Comparison of ENCODE assay signal across 9 cellular contexts in the genomic region with DNA sequence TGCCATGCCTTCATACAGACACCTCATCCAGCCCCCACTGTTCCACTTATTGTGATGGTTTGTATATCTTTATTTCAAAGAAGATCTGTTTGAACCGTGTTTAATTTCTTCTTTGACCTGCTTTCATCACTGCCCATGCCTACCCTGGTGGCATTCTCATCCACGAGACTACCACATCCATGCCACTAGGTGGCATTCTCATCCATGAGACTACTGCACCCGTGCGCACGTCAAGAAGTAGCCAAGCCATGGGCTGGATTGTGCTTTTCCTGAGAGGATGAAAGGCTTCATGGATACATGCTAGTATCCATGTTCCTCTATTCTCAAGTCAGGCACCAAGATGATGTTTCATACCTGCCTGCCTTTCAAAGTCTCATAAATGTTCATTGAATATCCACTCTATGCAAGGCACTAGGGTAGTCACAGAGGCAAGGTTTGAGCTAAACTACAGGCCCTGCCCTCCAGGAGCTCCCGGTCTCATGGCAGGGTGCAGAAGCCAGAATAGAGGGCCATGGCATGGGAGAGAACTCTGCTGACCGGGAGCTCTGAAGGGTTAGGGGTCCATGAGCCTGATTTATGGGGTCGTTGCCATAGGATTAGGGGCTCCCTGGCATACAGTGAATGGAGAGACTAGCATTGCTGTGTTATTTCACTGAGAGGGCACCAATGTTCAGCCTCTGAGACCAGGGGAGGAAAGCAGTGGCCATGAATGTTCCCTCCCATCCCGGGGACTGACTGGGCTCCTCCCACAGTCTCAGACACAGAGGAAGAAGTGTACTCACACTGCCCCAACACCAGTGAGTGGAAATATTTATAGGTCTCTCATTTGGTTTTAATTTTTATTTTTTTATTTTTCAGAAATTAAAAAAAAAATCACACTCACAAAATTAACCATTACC. TPM values are rescaled to one million over a fixed set of nuclear protein-coding genes. Genes with fewer than 3 reads are reported as not detected.
A peak's percentile ranks its signal among the peaks of the same experiment; 100 is the strongest.
DNase-seq lines count a peak whose midpoint lies in the region; ATAC-seq and TF ChIP-seq lines count a peak whose summit lies in the region.
"Had no signal": no experiment of that assay in that cellular context is flagged by ENCODE, and none has a peak within 500 bp of the region (broad histone marks: within the 10 kb centered on the region; RNA-seq: fewer than 3 reads in every experiment).

No MANE protein-coding gene starts in this region.

- H3K36me3 ChIP-seq in right atrium auricular region = no peaks in the 10 kb centered on the region

- H3K27me3 ChIP-seq in right atrium auricular region = no peaks in the 10 kb centered on the region

- peak; percentile 81 for ATAC-seq in HG02943 (IDR thresholded peaks at IDR 0.05; ENCODE audit: low read depth, unreplicated experiment)
- ATAC-seq in activated CD4-positive, CD25-positive, alpha-beta regulatory T cell treated with anti-CD3 and anti-CD28 coated beads, Interleukin-2, amount 50 U/mL, for 24 hours = no peak

- H3K4me3 ChIP-seq in GM12864 (ENCODE audit: low read depth, low read length) = no peak overlapping the region
- no peak overlapping the region for H3K4me3 ChIP-seq in right atrium auricular region
- H3K4me3 ChIP-seq in skeletal muscle cell (ENCODE audit: low read depth, low read length) = no peak overlapping the region

- H3K27ac ChIP-seq in right atrium auricular region = no peak overlapping the region

- no peaks in the 10 kb centered on the region for H3K9me3 ChIP-seq in right atrium auricular region

- DNase-seq in AG08396 (ENCODE audit: low spot score) (peak; percentile 63), GM12864 (ENCODE audit: low read depth) (no peak), NCI-H460 (ENCODE audit: extremely low read depth, low read depth) (peak; percentile 72), amygdala (lab: John Stamatoyannopoulos, UW) (peak in 48 of 56 donors; percentile 0 to 73 (median 18)), right atrium auricular region (ENCODE audit: low spot score) (no peak), skeletal muscle cell (ENCODE audit: low read depth) (peak; percentile 13)

- H3K4me1 ChIP-seq in right atrium auricular region = no peaks in the 10 kb centered on the region

- TF ChIP-seq CTCF in GM12864 (IDR thresholded peaks at IDR 0.05; ENCODE audit: low read depth, low read length, missing control alignments) (peak; percentile 62), right atrium auricular region (IDR thresholded peaks at IDR 0.05) (peak; percentile 45 to 72)

RNA-seq across cellular contexts. Expression of a gene that starts 24.8 kb away (rescaled TPM):
- 28.5 and 37.4 TPM in 2 replicates for total RNA-seq in NCI-H460 (2014; rRNA removed; shearing (Covaris generic))
- 21.1 and 23.0 TPM in 2 replicates for polyA plus RNA-seq in NCI-H460 (2014; cell fraction: nucleus; rRNA removed)
- total RNA-seq in right atrium auricular region = 10 to 100 TPM; 15.4 to 22.2 TPM

RNA-seq across cellular contexts. Expression of a gene that starts 33.7 kb away (rescaled TPM):
- not detected in 2 replicates for total RNA-seq in NCI-H460 (2014; rRNA removed; shearing (Covaris generic))
- polyA plus RNA-seq in NCI-H460 (2014; cell fraction: nucleus; rRNA removed) = not detected in 2 replicates
- total RNA-seq in right atrium auricular region = not detected
- total RNA-seq: natural killer cell treated with Interleukin-12 subunit alpha and Interleukin-12 subunit beta and Interleukin-15 and Interleukin-18, amount 100 ng/mL, for 72 hours had no signal

Comparison
In these comparisons a context has a peak if more than half of its experiments do, and no peak if none do; other contexts are left out.
1. DNase-seq: peak in AG08396 (single experiment), NCI-H460 (single experiment), amygdala (48 of 56) and skeletal muscle cell (single experiment); none in GM12864 (single experiment) and right atrium auricular region (single experiment).